ENCODE assay signal across 11 cellular contexts in the genomic region with DNA sequence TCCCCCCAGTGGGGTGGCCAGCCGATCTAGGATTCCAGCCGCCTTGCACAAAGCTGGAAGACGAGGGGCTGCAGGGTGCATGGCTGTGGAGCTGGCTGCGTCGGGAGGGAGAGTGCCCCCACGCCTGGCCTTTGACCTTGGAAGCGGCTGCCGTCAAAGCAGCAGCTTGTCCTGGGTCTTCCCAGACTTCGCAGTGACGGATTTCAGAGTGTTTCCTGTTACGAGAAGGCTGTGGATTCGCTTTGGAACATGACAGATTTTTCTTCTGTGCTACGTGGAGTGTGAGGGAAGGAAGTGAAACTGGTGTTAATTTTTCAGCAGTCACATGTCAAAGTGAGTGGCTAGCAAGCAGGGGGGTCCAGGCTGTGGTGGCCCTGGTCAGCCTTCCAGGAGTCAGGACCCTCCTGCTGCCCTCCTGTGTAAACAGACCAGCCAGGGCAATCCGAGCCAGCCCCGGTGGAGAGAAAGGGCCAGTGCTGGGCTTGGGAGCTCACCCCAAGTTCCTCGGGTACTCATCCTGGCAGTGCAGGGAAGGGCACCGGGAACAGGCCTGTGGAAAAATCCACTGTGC.
DNase-seq lines count a peak whose midpoint lies in the region; ATAC-seq lines count a peak whose summit lies in the region.
"Had no signal": no experiment of that assay in that cellular context is flagged by ENCODE, and none has a peak within 500 bp of the region (broad histone marks: within the 10 kb centered on the region; RNA-seq: fewer than 3 reads in every experiment).

No MANE protein-coding gene starts in this region.

- no peak overlapping the region for H3K4me3 Mint-ChIP-seq in T-helper 2 cell treated with Interferon-gamma antibody and Interleukin-4, amounts not matched to agents 5 μg/mL and 100 μg/mL, for 36 hours

- H3K4me3 ChIP-seq in thymus (ENCODE audit: low read length), result no peak overlapping the region
- H3K4me3 ChIP-seq: MG63 had no signal

- peak overlapping the region; percentile 52 for H3K27ac ChIP-seq in caudate nucleus (ENCODE audit: low read depth, low read length)
- peak overlapping the region; percentile 27 for H3K27ac ChIP-seq in thymus (ENCODE audit: low read depth)

- no peaks in the 10 kb centered on the region for H3K36me3 Mint-ChIP-seq in T-helper 2 cell treated with Interferon-gamma antibody and Interleukin-4, amounts not matched to agents 5 μg/mL and 100 μg/mL, for 36 hours (ENCODE audit: low read depth)

- H3K27me3 Mint-ChIP-seq in T-helper 2 cell treated with Interferon-gamma antibody and Interleukin-4, amounts not matched to agents 5 μg/mL and 100 μg/mL, for 36 hours (ENCODE audit: low read depth), result peaks cover 2% of the 10 kb centered on the region

- no peaks in the 10 kb centered on the region for H3K36me3 ChIP-seq in thymus (ENCODE audit: control insufficient read depth, insufficient read depth)
- H3K36me3 ChIP-seq: MG63 had no signal

- H3K27ac Mint-ChIP-seq in T-helper 2 cell treated with Interferon-gamma antibody and Interleukin-4, amounts not matched to agents 5 μg/mL and 100 μg/mL, for 36 hours, result no peak overlapping the region

- no peaks in the 10 kb centered on the region for H3K27me3 ChIP-seq in thymus (ENCODE audit: control insufficient read depth, insufficient read depth)
- H3K27me3 ChIP-seq: MG63 had no signal

- peak; percentile 37 for DNase-seq in NAMALWA (ENCODE audit: low spot score)
- no peak for DNase-seq in caudate nucleus (lab: John Stamatoyannopoulos, UW)
- DNase-seq in midbrain (lab: John Stamatoyannopoulos, UW), result peak; percentile 13
- no peak for DNase-seq in T-helper 2 cell treated with Interferon-gamma antibody and Interleukin-4, amounts not matched to agents 5 μg/mL and 100 μg/mL, for 36 hours (ENCODE audit: low spot score)
- DNase-seq in activated CD4-positive, CD25-positive, alpha-beta regulatory T cell (lab: John Stamatoyannopoulos, UW), result no peak
- DNase-seq: activated T-cell treated with anti-CD3 and anti-CD28 coated beads, Interleukin-2, amount 50 U/mL, for 1 hour; effector CD8-positive, alpha-beta T cell; MG63; stimulated activated CD4-positive, alpha-beta T cell treated with anti-CD3 and anti-CD28 coated beads, Interleukin-4, amount 100 ng/mL, for 4 hours had no signal

- H3K9me3 ChIP-seq in thymus (ENCODE audit: control insufficient read depth), result no peaks in the 10 kb centered on the region
- H3K9me3 ChIP-seq: MG63 had no signal

- no peaks in the 10 kb centered on the region for H3K4me1 ChIP-seq in thymus (ENCODE audit: control insufficient read depth, insufficient read depth, low read length)

- no peak for ATAC-seq in HG03280 (IDR thresholded peaks at IDR 0.05; ENCODE audit: unreplicated experiment)

- WGBS in thymus, result 80% methylated on average over 17 of the region's 17 CpGs

- H3K4me1 Mint-ChIP-seq in T-helper 2 cell treated with Interferon-gamma antibody and Interleukin-4, amounts not matched to agents 5 μg/mL and 100 μg/mL, for 36 hours (ENCODE audit: low read depth), result no peaks in the 10 kb centered on the region

- no peaks in the 10 kb centered on the region for H3K9me3 Mint-ChIP-seq in T-helper 2 cell treated with Interferon-gamma antibody and Interleukin-4, amounts not matched to agents 5 μg/mL and 100 μg/mL, for 36 hours

Comparison
In these comparisons a context has a peak if more than half of its experiments do, and no peak if none do; other contexts are left out.
1. DNase-seq: peak in NAMALWA (single experiment) and midbrain (single experiment); none in caudate nucleus (0 of 61), T-helper 2 cell treated with Interferon-gamma antibody and Interleukin-4, amounts not matched to agents 5 μg/mL and 100 μg/mL, for 36 hours (single experiment) and activated CD4-positive, CD25-positive, alpha-beta regulatory T cell (0 of 4).